ENCODE assay signal across 1 cellular context in genomic region chr20:51425347-51426106, GRCh38.
TF ChIP-seq lines count a peak whose summit lies in the region.

No MANE protein-coding gene starts in this region.

TF ChIP-seq in HepG2, 621 proteins besides CTCF, POLR2A, EP300 and RAD21 (continued from another document):
- TF ChIP-seq, protein P1, sequence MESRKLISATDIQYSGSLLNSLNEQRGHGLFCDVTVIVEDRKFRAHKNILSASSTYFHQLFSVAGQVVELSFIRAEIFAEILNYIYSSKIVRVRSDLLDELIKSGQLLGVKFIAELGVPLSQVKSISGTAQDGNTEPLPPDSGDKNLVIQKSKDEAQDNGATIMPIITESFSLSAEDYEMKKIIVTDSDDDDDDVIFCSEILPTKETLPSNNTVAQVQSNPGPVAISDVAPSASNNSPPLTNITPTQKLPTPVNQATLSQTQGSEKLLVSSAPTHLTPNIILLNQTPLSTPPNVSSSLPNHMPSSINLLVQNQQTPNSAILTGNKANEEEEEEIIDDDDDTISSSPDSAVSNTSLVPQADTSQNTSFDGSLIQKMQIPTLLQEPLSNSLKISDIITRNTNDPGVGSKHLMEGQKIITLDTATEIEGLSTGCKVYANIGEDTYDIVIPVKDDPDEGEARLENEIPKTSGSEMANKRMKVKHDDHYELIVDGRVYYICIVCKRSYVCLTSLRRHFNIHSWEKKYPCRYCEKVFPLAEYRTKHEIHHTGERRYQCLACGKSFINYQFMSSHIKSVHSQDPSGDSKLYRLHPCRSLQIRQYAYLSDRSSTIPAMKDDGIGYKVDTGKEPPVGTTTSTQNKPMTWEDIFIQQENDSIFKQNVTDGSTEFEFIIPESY (CRISPR knock-in tag; IDR thresholded peaks at IDR 0.05), result peak; percentile 54; the same call in 1 of the 2 replicates
- TF ChIP-seq, protein P2, sequence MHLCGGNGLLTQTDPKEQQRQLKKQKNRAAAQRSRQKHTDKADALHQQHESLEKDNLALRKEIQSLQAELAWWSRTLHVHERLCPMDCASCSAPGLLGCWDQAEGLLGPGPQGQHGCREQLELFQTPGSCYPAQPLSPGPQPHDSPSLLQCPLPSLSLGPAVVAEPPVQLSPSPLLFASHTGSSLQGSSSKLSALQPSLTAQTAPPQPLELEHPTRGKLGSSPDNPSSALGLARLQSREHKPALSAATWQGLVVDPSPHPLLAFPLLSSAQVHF (CRISPR knock-in tag; IDR thresholded peaks at IDR 0.05), result 0 out of 2 replicates have a peak, but pooled peaks have one; percentile 34
- TF ChIP-seq ZHX2 (IDR thresholded peaks at IDR 0.05; ENCODE audit: low read depth) (no peak), ZHX2 (CRISPR knock-in tag; IDR thresholded peaks at IDR 0.05; ENCODE audit: borderline replicate concordance) (no peak), ZNF687 (CRISPR knock-in tag; IDR thresholded peaks at IDR 0.05) (peak; percentile 23), ZNF253 (CRISPR knock-in tag; IDR thresholded peaks at IDR 0.05; ENCODE audit: borderline replicate concordance) (0 out of 2 replicates have a peak, but pooled peaks have one; percentile 28), IRF9 (CRISPR knock-in tag; IDR thresholded peaks at IDR 0.05; ENCODE audit: borderline replicate concordance) (no peak)
- TF ChIP-seq, protein P3, sequence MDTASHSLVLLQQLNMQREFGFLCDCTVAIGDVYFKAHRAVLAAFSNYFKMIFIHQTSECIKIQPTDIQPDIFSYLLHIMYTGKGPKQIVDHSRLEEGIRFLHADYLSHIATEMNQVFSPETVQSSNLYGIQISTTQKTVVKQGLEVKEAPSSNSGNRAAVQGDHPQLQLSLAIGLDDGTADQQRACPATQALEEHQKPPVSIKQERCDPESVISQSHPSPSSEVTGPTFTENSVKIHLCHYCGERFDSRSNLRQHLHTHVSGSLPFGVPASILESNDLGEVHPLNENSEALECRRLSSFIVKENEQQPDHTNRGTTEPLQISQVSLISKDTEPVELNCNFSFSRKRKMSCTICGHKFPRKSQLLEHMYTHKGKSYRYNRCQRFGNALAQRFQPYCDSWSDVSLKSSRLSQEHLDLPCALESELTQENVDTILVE (CRISPR knock-in tag; IDR thresholded peaks at IDR 0.05), result no peak
- TF ChIP-seq, protein P4, sequence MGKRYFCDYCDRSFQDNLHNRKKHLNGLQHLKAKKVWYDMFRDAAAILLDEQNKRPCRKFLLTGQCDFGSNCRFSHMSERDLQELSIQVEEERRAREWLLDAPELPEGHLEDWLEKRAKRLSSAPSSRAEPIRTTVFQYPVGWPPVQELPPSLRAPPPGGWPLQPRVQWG (CRISPR knock-in tag; IDR thresholded peaks at IDR 0.05; ENCODE audit: borderline replicate concordance, low read depth), result no peak
